In genomic region chr4:156475322-156475721, GRCh38 we compare ENCODE assay signal across 8 cellular contexts.
A peak's percentile ranks its signal among the peaks of the same experiment; 100 is the strongest.
DNase-seq lines count a peak whose midpoint lies in the region; ATAC-seq and TF ChIP-seq lines count a peak whose summit lies in the region.

No MANE protein-coding gene starts in this region.

- POLR2A ChIA-PET in AG04449 (lab: Yijun Ruan, JAX) = interaction anchor here (1.4 to 2.3 kb wide), 3 partner anchors 211 to 493 kb away, joined by 4 to 13 read pairs (median 11); no protein-coding TSS in a partner anchor
- POLR2A ChIA-PET in PC-9 (lab: Charles Lee; ENCODE audit: unreplicated experiment) = interaction anchor here (0.7 kb wide), 2 partner anchors 72 to 823 kb away, joined by 3 to 7 read pairs; no protein-coding TSS in a partner anchor

- no peaks in the 10 kb centered on the region for H3K9me3 ChIP-seq in PC-9 (ENCODE audit: insufficient read depth, low read depth)
- no peaks in the 10 kb centered on the region for H3K9me3 ChIP-seq in effector memory CD4-positive, alpha-beta T cell (ENCODE audit: control insufficient read depth, low read length)

- H3K9me2 ChIP-seq in PC-9 (ENCODE audit: insufficient read depth) = no peaks in the 10 kb centered on the region

- H3K4me3 ChIP-seq in AG04449 (ENCODE audit: low read depth, low read length) (no peak overlapping the region), PC-9 (no peak overlapping the region), fibroblast of the aortic adventitia (ENCODE audit: low read depth, low read length) (no peak overlapping the region)
- no peak overlapping the region for H3K4me3 ChIP-seq in effector memory CD4-positive, alpha-beta T cell (ENCODE audit: insufficient read depth, low read depth, low read length, poor library complexity, severe bottlenecking)

- H2AFZ ChIP-seq in PC-9 = no peak overlapping the region

- CTCF ChIA-PET in AG04449 (lab: Yijun Ruan, JAX) = interaction anchor here (0.7 to 6.2 kb wide), 54 partner anchors 13 to 1697 kb away, joined by 3 to 64 read pairs (median 4); partner anchors contain the start of gene PDGFC
- CTCF ChIA-PET in PC-9 (lab: Charles Lee) = interaction anchor here (0.5 to 1.7 kb wide), 9 partner anchors 165 to 1504 kb away, joined by 3 to 11 read pairs (median 4); no protein-coding TSS in a partner anchor

- no peaks in the 10 kb centered on the region for H3K36me3 ChIP-seq in PC-9 (ENCODE audit: low read depth)
- no peaks in the 10 kb centered on the region for H3K36me3 ChIP-seq in effector memory CD4-positive, alpha-beta T cell (ENCODE audit: control insufficient read depth, insufficient read depth, low read length)

- no peaks in the 10 kb centered on the region for H4K20me1 ChIP-seq in PC-9 (ENCODE audit: insufficient read depth)

- H3K79me2 ChIP-seq in PC-9 (ENCODE audit: low read depth) = no peaks in the 10 kb centered on the region

- H3K4me1 ChIP-seq in PC-9 (replicated peaks; ENCODE audit: insufficient read depth) = no peaks in the 10 kb centered on the region
- no peaks in the 10 kb centered on the region for H3K4me1 ChIP-seq in effector memory CD4-positive, alpha-beta T cell (ENCODE audit: control insufficient read depth, insufficient read depth, low read length, poor library complexity, severe bottlenecking)

- peak; percentile 46 for TF ChIP-seq CTCF in AG04449 (IDR thresholded peaks at IDR 0.05; ENCODE audit: insufficient read depth, low read length, missing control alignments)
- TF ChIP-seq CTCF in PC-9 (conservative IDR thresholded peaks at IDR 0.05) = peak; percentile 69
- peak; percentile 38 for TF ChIP-seq CTCF in fibroblast of the aortic adventitia (IDR thresholded peaks at IDR 0.05; ENCODE audit: insufficient read depth, low read length)

- peak; percentile 28 for DNase-seq in AG04449 (ENCODE audit: low read depth, low spot score)
- peak; percentile 19 for DNase-seq in HPDE6-E6E7 (ENCODE audit: extremely low spot score)
- DNase-seq in PC-9 = no peak
- peak; percentile 82 for DNase-seq in fibroblast of the aortic adventitia (ENCODE audit: low read depth)
- peak; percentile 72 for DNase-seq in renal cortical epithelial cell (ENCODE audit: low read depth)
- DNase-seq in effector memory CD4-positive, alpha-beta T cell = no peak
- no peak for DNase-seq in activated gamma-delta T cell (lab: John Stamatoyannopoulos, UW)

- no peaks in the 10 kb centered on the region for H3F3A ChIP-seq in PC-9 (ENCODE audit: insufficient read depth, low read depth)

- no peak for ATAC-seq in HG03095 (IDR thresholded peaks at IDR 0.05; ENCODE audit: unreplicated experiment)

- intact Hi-C loops in PC-9 (cut with micrococcal nuclease; ENCODE audit: unreplicated experiment) = loop anchor here (1.0 to 10.0 kb wide), 10 partner anchors 181 to 1502 kb away; no protein-coding TSS in a partner anchor

- no peak overlapping the region for H3K4me2 ChIP-seq in PC-9

- H3K27ac ChIP-seq in PC-9 = no peak overlapping the region
- H3K27ac ChIP-seq in effector memory CD4-positive, alpha-beta T cell (ENCODE audit: insufficient read depth, low read length, poor library complexity, severe bottlenecking) = no peak overlapping the region

- no peaks in the 10 kb centered on the region for H3K27me3 ChIP-seq in PC-9 (ENCODE audit: insufficient read depth, low read depth)
- H3K27me3 ChIP-seq in effector memory CD4-positive, alpha-beta T cell (replicated peaks; ENCODE audit: control insufficient read depth, insufficient read depth, low read length, poor library complexity, severe bottlenecking) = no peaks in the 10 kb centered on the region

- BruUV-seq in PC-9 (replicated peaks; lab: Mats Ljungman, UMichigan) = no TSS peak

Comparison
In these comparisons a context has a peak if more than half of its experiments do, and no peak if none do; other contexts are left out.
1. DNase-seq: peak in AG04449 (single experiment), HPDE6-E6E7 (single experiment), fibroblast of the aortic adventitia (single experiment) and renal cortical epithelial cell (single experiment); none in PC-9 (0 of 2), effector memory CD4-positive, alpha-beta T cell (0 of 3) and activated gamma-delta T cell (single experiment).
2. Peak in every context shown above with its lines, with median percentiles within 50 percentile points of each other: CTCF ChIP-seq.